30 cellular contexts compared by ENCODE assay signal in the genomic region with DNA sequence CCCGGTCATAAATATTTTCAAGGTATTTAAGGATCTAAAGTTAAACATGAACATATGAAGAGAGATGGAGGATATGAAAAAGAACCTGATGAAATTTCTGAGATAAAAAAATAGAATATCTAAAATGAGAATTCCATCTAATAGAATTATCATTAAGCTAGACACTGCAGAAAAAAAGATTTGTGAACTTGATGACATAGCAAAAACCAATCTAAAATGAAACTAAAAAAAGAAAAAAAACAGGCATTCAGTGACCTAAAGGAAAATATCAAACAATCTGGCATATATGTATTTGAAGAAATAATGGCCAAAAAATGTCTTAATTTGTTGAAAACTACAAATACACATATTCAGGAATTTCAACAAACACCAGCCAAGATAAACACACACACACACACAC.
"Had no signal": no experiment of that assay in that cellular context is flagged by ENCODE, and none has a peak within 500 bp of the region (broad histone marks: within the 10 kb centered on the region; RNA-seq: fewer than 3 reads in every experiment).

No MANE protein-coding gene starts in this region.

- H3K27ac ChIP-seq: ascending aorta, cardiac muscle cell, VCaP had no signal

- DNase-seq: activated B cell treated with CpG ODN at 0.5 μM for 24 hours; activated CD4-positive, alpha-beta memory T cell treated with anti-CD3 and anti-CD28 coated beads for 36 hours; activated CD4-positive, alpha-beta T cell treated with anti-CD3 and anti-CD28 coated beads for 4 hours; activated CD4-positive, alpha-beta T cell treated with anti-CD3 and anti-CD28 coated beads, Interleukin-2, amount 10 ng/mL, durations not matched to agents 24 days and 14 days; activated CD4-positive, alpha-beta T cell treated with anti-CD3 and anti-CD28 coated beads, Interleukin-2, amount 50 U/mL, for 1 hour; activated CD4-positive, alpha-beta T cell treated with anti-CD3 and anti-CD28 coated beads, Interleukin-2, amount 50 U/mL, for 4 hours; activated CD4-positive, CD25-positive, alpha-beta regulatory T cell treated with anti-CD3 and anti-CD28 coated beads, Interleukin-2, amount 50 U/mL, for 72 hours; activated CD8-positive, alpha-beta memory T cell treated with anti-CD3 and anti-CD28 coated beads, Interleukin-2, amount 50 U/mL, for 4 hours; activated CD8-positive, alpha-beta T cell treated with anti-CD3 and anti-CD28 coated beads for 36 hours; activated effector memory CD4-positive, alpha-beta T cell treated with Interleukin-2 at 50 U/mL for 16 hours; activated gamma-delta T cell; activated naive CD4-positive, alpha-beta T cell treated with anti-CD3 and anti-CD28 coated beads, Interleukin-2, amount 10 ng/mL, durations not matched to agents 7 days and 5 days; activated naive CD4-positive, alpha-beta T cell treated with Interleukin-2 at 50 U/mL for 16 hours; activated naive CD8-positive, alpha-beta T cell treated with anti-CD3 and anti-CD28 coated beads, Interleukin-2, amount 10 ng/mL, durations not matched to agents 7 days and 5 days; activated naive CD8-positive, alpha-beta T cell treated with anti-CD3 and anti-CD28 coated beads, Interleukin-2, amount 50 U/mL, for 24 hours; activated T-cell treated with anti-CD3 and anti-CD28 coated beads for 4 hours; activated T-cell treated with anti-CD3 and anti-CD28 coated beads, Interleukin-2, amount 50 U/mL, for 1 hour; activated T-cell treated with anti-CD3 and anti-CD28 coated beads, Interleukin-2, amount 50 U/mL, for 4 hours; activated T-cell treated with anti-CD3 and anti-CD28 coated beads, Interleukin-2, amount 50 U/mL, for 72 hours; amygdala; anterior cingulate cortex; caudate nucleus; T-helper 1 cell; T-helper 2 cell; T-helper 9 cell had no signal

- H3K4me1 ChIP-seq: ascending aorta had no signal

- FAIRE-seq: bronchial epithelial cell, TTC549 had no signal

- H3K36me3 ChIP-seq: ascending aorta, cardiac muscle cell had no signal

- H3K27me3 ChIP-seq: ascending aorta, cardiac muscle cell had no signal

- H3K4me3 ChIP-seq: ascending aorta, cardiac muscle cell had no signal

- ATAC-seq: activated CD8-positive, alpha-beta T cell treated with anti-CD3 and anti-CD28 coated beads for 36 hours; activated naive CD8-positive, alpha-beta T cell treated with anti-CD3 and anti-CD28 coated beads, Interleukin-2, amount 50 U/mL, for 24 hours; activated T-cell treated with anti-CD3 and anti-CD28 coated beads, Interleukin-2, amount 50 U/mL, for 4 hours; activated T-cell treated with anti-CD3 and anti-CD28 coated beads, Interleukin-2, amount 50 U/mL, for 72 hours had no signal
